ENCODE assay signal across 20 cellular contexts in the genomic region with DNA sequence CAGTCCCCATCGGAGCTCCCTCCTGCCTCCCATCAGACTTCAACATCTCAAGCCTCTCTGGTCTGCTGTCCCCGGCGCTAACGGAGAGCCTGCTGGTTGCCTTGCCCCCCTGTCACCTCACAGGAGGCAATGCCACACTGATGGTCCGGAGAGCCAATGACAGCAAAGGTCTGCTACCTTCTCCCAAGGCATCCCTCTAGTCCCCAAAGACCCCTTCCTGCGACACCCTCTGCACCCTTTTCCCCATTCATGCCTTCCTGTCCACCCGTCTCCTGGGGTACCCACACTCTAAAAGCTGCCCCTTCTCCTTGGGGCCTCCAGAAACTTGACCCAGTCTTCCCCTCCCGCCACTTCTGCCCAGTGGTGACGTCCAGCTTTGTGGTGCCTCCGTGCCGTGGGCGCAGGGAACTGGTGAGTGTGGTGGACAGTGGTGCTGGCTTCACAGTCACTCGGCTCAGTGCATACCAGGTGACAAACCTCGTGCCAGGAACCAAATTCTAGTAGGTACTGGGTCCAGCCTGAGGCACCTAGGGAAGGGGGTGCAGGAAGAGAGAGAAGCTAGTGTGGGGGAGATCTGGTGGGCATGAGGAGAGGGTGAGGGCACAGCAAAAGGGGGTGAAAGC. TPM values are rescaled to one million over a fixed set of nuclear protein-coding genes. Genes with fewer than 3 reads are reported as not detected.
DNase-seq lines count a peak whose midpoint lies in the region; ATAC-seq and TF ChIP-seq lines count a peak whose summit lies in the region.
"Had no signal": no experiment of that assay in that cellular context is flagged by ENCODE, and none has a peak within 500 bp of the region (broad histone marks: within the 10 kb centered on the region; RNA-seq: fewer than 3 reads in every experiment).

No MANE protein-coding gene starts in this region.

- H3K4me1 Mint-ChIP-seq in CD4-positive, alpha-beta T cell (ENCODE audit: low read depth): no peaks in the 10 kb centered on the region
- H3K4me1 Mint-ChIP-seq in HFFc6 (ENCODE audit: low read depth) (0 out of 2 replicates have a peak, but pooled peaks cover 8% of the 10 kb centered on the region), nephron progenitor cell (peaks cover 12% of the 10 kb centered on the region)
- peaks cover 7% of the 10 kb centered on the region for H3K4me1 Mint-ChIP-seq in activated T-helper 1 cell treated with anti-CD3 and anti-CD28 coated beads, Interleukin-12 subunit alpha, Interleukin-12 subunit beta, Interleukin-2, Interleukin-4 antibody, amounts not matched to agents 30 ng/mL and 10 ng/mL and 1 ng/mL, durations not matched to agents 14 hours and 24 hours and 36 hours (ENCODE audit: low read depth)

- H3K36me3 Mint-ChIP-seq in CD4-positive, alpha-beta T cell (ENCODE audit: low read depth): no peaks in the 10 kb centered on the region
- H3K36me3 Mint-ChIP-seq in HFFc6 (ENCODE audit: low read depth) (no peaks in the 10 kb centered on the region), nephron progenitor cell (ENCODE audit: low read depth) (no peaks in the 10 kb centered on the region)
- H3K36me3 Mint-ChIP-seq in activated T-helper 1 cell treated with anti-CD3 and anti-CD28 coated beads, Interleukin-12 subunit alpha, Interleukin-12 subunit beta, Interleukin-2, Interleukin-4 antibody, amounts not matched to agents 30 ng/mL and 10 ng/mL and 1 ng/mL, durations not matched to agents 14 hours and 24 hours and 36 hours (ENCODE audit: low read depth): no peaks in the 10 kb centered on the region
- H3K36me3 Mint-ChIP-seq: CD4-positive, alpha-beta memory T cell; immature natural killer cell had no signal

- CTCF ChIA-PET in CD4-positive, alpha-beta T cell (lab: Charles Lee): interaction anchor here (0.7 to 2.1 kb wide), 11 partner anchors 11 to 360 kb away, joined by 3 to 7 read pairs (median 5); a partner anchor contains a TSS

- DNase-seq in CD4-positive, alpha-beta T cell: no peak
- DNase-seq in HFFc6 (no peak), nephron progenitor cell (no peak), NCI-H2029 treated with DMSO at 0.1 percent for 48 hours (lab: John Stamatoyannopoulos, UW) (no peak)
- DNase-seq in activated T-helper 1 cell treated with anti-CD3 and anti-CD28 coated beads, Interleukin-12 subunit alpha, Interleukin-12 subunit beta, Interleukin-2, Interleukin-4 antibody, amounts not matched to agents 30 ng/mL and 10 ng/mL and 1 ng/mL, durations not matched to agents 14 hours and 24 hours and 36 hours (ENCODE audit: low spot score): no peak
- no peak for DNase-seq in stimulated activated CD4-positive, alpha-beta T cell treated with anti-CD3 and anti-CD28 coated beads, Interleukin-2, amount 100 ng/mL, for 24 hours

- H3K9me3 Mint-ChIP-seq in CD4-positive, alpha-beta T cell: no peaks in the 10 kb centered on the region
- H3K9me3 Mint-ChIP-seq in HFFc6 (no peaks in the 10 kb centered on the region), nephron progenitor cell (no peaks in the 10 kb centered on the region)
- H3K9me3 Mint-ChIP-seq in activated T-helper 1 cell treated with anti-CD3 and anti-CD28 coated beads, Interleukin-12 subunit alpha, Interleukin-12 subunit beta, Interleukin-2, Interleukin-4 antibody, amounts not matched to agents 30 ng/mL and 10 ng/mL and 1 ng/mL, durations not matched to agents 14 hours and 24 hours and 36 hours: no peaks in the 10 kb centered on the region
- H3K9me3 Mint-ChIP-seq: activated CD4-positive, alpha-beta T cell treated with anti-CD3 and anti-CD28 coated beads, Interleukin-2, amount 10 ng/mL, durations not matched to agents 24 days and 14 days; immature natural killer cell; stimulated activated naive CD8-positive, alpha-beta T cell treated with anti-CD3 and anti-CD28 coated beads, Interleukin-15, Interleukin-2, amounts not matched to agents 100 ng/mL and 50 ng/mL, for 24 hours had no signal

- POLR2A ChIA-PET in CD4-positive, alpha-beta T cell (lab: Charles Lee): interaction anchor here (1.2 kb wide), 1 partner anchor 47 kb away, joined by 3 read pairs; no protein-coding TSS in a partner anchor

- TF ChIP-seq CTCF in CD4-positive, alpha-beta T cell (IDR thresholded peaks at IDR 0.05): peak; percentile 35
- TF ChIP-seq CTCF in HFFc6 (IDR thresholded peaks at IDR 0.05) (peak; percentile 45), nephron progenitor cell (IDR thresholded peaks at IDR 0.05) (peak; percentile 17)

- ATAC-seq in CD4-positive, alpha-beta T cell (ENCODE audit: poor library complexity): no peak
- ATAC-seq in GM21786 (IDR thresholded peaks at IDR 0.05; ENCODE audit: unreplicated experiment) (no peak), HG03095 (IDR thresholded peaks at IDR 0.05; ENCODE audit: unreplicated experiment) (no peak)

- H3K4me3 Mint-ChIP-seq in CD4-positive, alpha-beta T cell: no peak overlapping the region
- H3K4me3 Mint-ChIP-seq in HFFc6: no peak overlapping the region
- no peak overlapping the region for H3K4me3 Mint-ChIP-seq in activated T-helper 1 cell treated with anti-CD3 and anti-CD28 coated beads, Interleukin-12 subunit alpha, Interleukin-12 subunit beta, Interleukin-2, Interleukin-4 antibody, amounts not matched to agents 30 ng/mL and 10 ng/mL and 1 ng/mL, durations not matched to agents 14 hours and 24 hours and 36 hours
- H3K4me3 Mint-ChIP-seq in nephron progenitor cell: no peak overlapping the region
- H3K4me3 Mint-ChIP-seq: activated CD4-positive, alpha-beta T cell treated with anti-CD3 and anti-CD28 coated beads, Interleukin-2, amount 10 ng/mL, durations not matched to agents 24 days and 14 days; CD4-positive, alpha-beta memory T cell; immature natural killer cell; stimulated activated naive CD8-positive, alpha-beta T cell treated with anti-CD3 and anti-CD28 coated beads, Interleukin-15, Interleukin-2, amounts not matched to agents 100 ng/mL and 50 ng/mL, for 24 hours had no signal

- no peak overlapping the region for H3K27ac Mint-ChIP-seq in CD4-positive, alpha-beta T cell
- no peak overlapping the region for H3K27ac Mint-ChIP-seq in HFFc6
- H3K27ac Mint-ChIP-seq in activated T-helper 1 cell treated with anti-CD3 and anti-CD28 coated beads, Interleukin-12 subunit alpha, Interleukin-12 subunit beta, Interleukin-2, Interleukin-4 antibody, amounts not matched to agents 30 ng/mL and 10 ng/mL and 1 ng/mL, durations not matched to agents 14 hours and 24 hours and 36 hours: peak overlapping the region; percentile 36
- H3K27ac Mint-ChIP-seq in nephron progenitor cell: no peak overlapping the region
- H3K27ac Mint-ChIP-seq: activated CD4-positive, alpha-beta T cell treated with anti-CD3 and anti-CD28 coated beads, Interleukin-2, amount 10 ng/mL, durations not matched to agents 24 days and 14 days; stimulated activated naive CD8-positive, alpha-beta T cell treated with anti-CD3 and anti-CD28 coated beads, Interleukin-15, Interleukin-2, amounts not matched to agents 100 ng/mL and 50 ng/mL, for 24 hours had no signal

- H3K27me3 ChIP-seq in CD4-positive, alpha-beta T cell (ENCODE audit: control insufficient read depth, insufficient read depth, low read length): no peaks in the 10 kb centered on the region
- H3K27me3 ChIP-seq: adrenal gland had no signal

- no peak overlapping the region for H3K27ac ChIP-seq in CD4-positive, alpha-beta T cell (ENCODE audit: low read depth, low read length)
- H3K27ac ChIP-seq: adrenal gland, heart left ventricle, prostate gland, tibial nerve had no signal

- peaks cover 5% of the 10 kb centered on the region for H3K27me3 Mint-ChIP-seq in CD4-positive, alpha-beta T cell
- H3K27me3 Mint-ChIP-seq in HFFc6 (ENCODE audit: insufficient read depth): peaks cover 49% of the 10 kb centered on the region
- peaks cover 18% of the 10 kb centered on the region for H3K27me3 Mint-ChIP-seq in activated T-helper 1 cell treated with anti-CD3 and anti-CD28 coated beads, Interleukin-12 subunit alpha, Interleukin-12 subunit beta, Interleukin-2, Interleukin-4 antibody, amounts not matched to agents 30 ng/mL and 10 ng/mL and 1 ng/mL, durations not matched to agents 14 hours and 24 hours and 36 hours (ENCODE audit: insufficient read depth)
- H3K27me3 Mint-ChIP-seq in nephron progenitor cell (ENCODE audit: low read depth, poor library complexity): peaks cover 59% of the 10 kb centered on the region
- H3K27me3 Mint-ChIP-seq: stimulated activated naive CD8-positive, alpha-beta T cell treated with anti-CD3 and anti-CD28 coated beads, Interleukin-15, Interleukin-2, amounts not matched to agents 100 ng/mL and 50 ng/mL, for 24 hours had no signal

- no peaks in the 10 kb centered on the region for H3K9me3 ChIP-seq in CD4-positive, alpha-beta T cell (ENCODE audit: control insufficient read depth, low read length)
- H3K9me3 ChIP-seq: adrenal gland, heart left ventricle, prostate gland, tibial nerve had no signal

- intact Hi-C loops in CD4-positive, alpha-beta T cell (cut with DNase I, micrococcal nuclease): loop anchor here (1.0 to 10.0 kb wide), 7 partner anchors 26 to 362 kb away; no protein-coding TSS in a partner anchor
- intact Hi-C loops in activated T-helper 1 cell treated with anti-CD3 and anti-CD28 coated beads, Interleukin-12 subunit alpha, Interleukin-12 subunit beta, Interleukin-2, Interleukin-4 antibody, amounts not matched to agents 30 ng/mL and 10 ng/mL and 1 ng/mL, durations not matched to agents 14 hours and 24 hours and 36 hours (cut with micrococcal nuclease): loop anchor here (1.0 kb wide), 5 partner anchors 27 to 298 kb away; no protein-coding TSS in a partner anchor

RNA-seq across cellular contexts. Expression of a gene that starts 0.9 kb away (rescaled TPM):
- under 1 TPM in 1 of 2 experiments, not detected in 1; 0.27 TPM for total RNA-seq in CD4-positive, alpha-beta T cell
- under 1 TPM in 4 of 6 experiments, not detected in 2; 0.19 to 0.83 (median 0.29) TPM for total RNA-seq in HFFc6 (2021; fragmentation: NEBNext Ultra II Directional; extraction: Animal tissue kit (Norgen Biotek cat#: 25700))
- total RNA-seq in activated T-helper 1 cell treated with anti-CD3 and anti-CD28 coated beads, Interleukin-12 subunit alpha, Interleukin-12 subunit beta, Interleukin-2, Interleukin-4 antibody, amounts not matched to agents 30 ng/mL and 10 ng/mL and 1 ng/mL, durations not matched to agents 14 hours and 24 hours and 36 hours: not detected in 2 replicates
- total RNA-seq: activated CD4-positive, alpha-beta T cell treated with anti-CD3 and anti-CD28 coated beads, Interleukin-2, amount 10 ng/mL, durations not matched to agents 24 days and 14 days; adrenal gland; CD4-positive, alpha-beta memory T cell; dermis blood vessel endothelial cell; heart left ventricle; HT1080; lower leg skin; prostate gland; skeletal muscle tissue; tibial nerve had no signal

RNA-seq across cellular contexts. Expression of a gene that starts 14.6 kb away (rescaled TPM):
- total RNA-seq in CD4-positive, alpha-beta T cell: not detected
- not detected for total RNA-seq in HFFc6 (2021; fragmentation: NEBNext Ultra II Directional; extraction: Animal tissue kit (Norgen Biotek cat#: 25700))
- total RNA-seq in activated T-helper 1 cell treated with anti-CD3 and anti-CD28 coated beads, Interleukin-12 subunit alpha, Interleukin-12 subunit beta, Interleukin-2, Interleukin-4 antibody, amounts not matched to agents 30 ng/mL and 10 ng/mL and 1 ng/mL, durations not matched to agents 14 hours and 24 hours and 36 hours: not detected in 2 replicates
- total RNA-seq: activated CD4-positive, alpha-beta T cell treated with anti-CD3 and anti-CD28 coated beads, Interleukin-2, amount 10 ng/mL, durations not matched to agents 24 days and 14 days; adrenal gland; CD4-positive, alpha-beta memory T cell; dermis blood vessel endothelial cell; heart left ventricle; HT1080; lower leg skin; skeletal muscle tissue; tibial nerve had no signal

RNA-seq across cellular contexts. Expression of a gene that starts 31.2 kb away (rescaled TPM):
- total RNA-seq in CD4-positive, alpha-beta T cell: 100 to 1,000 TPM; 326 to 332 TPM
- total RNA-seq in HFFc6 (2021; fragmentation: NEBNext Ultra II Directional; extraction: Animal tissue kit (Norgen Biotek cat#: 25700)): 100 to 1,000 TPM; 120 to 135 (median 127) TPM
- total RNA-seq in activated T-helper 1 cell treated with anti-CD3 and anti-CD28 coated beads, Interleukin-12 subunit alpha, Interleukin-12 subunit beta, Interleukin-2, Interleukin-4 antibody, amounts not matched to agents 30 ng/mL and 10 ng/mL and 1 ng/mL, durations not matched to agents 14 hours and 24 hours and 36 hours: 27.3 and 32.4 TPM in 2 replicates

RNA-seq across cellular contexts. Expression of a gene that starts 41.0 kb away (rescaled TPM):
- 100 to 1,000 TPM; 121 to 122 TPM for total RNA-seq in CD4-positive, alpha-beta T cell
- 10 to 100 TPM; 15.5 to 19.1 (median 17.0) TPM for total RNA-seq in HFFc6 (2021; fragmentation: NEBNext Ultra II Directional; extraction: Animal tissue kit (Norgen Biotek cat#: 25700))
- total RNA-seq in activated T-helper 1 cell treated with anti-CD3 and anti-CD28 coated beads, Interleukin-12 subunit alpha, Interleukin-12 subunit beta, Interleukin-2, Interleukin-4 antibody, amounts not matched to agents 30 ng/mL and 10 ng/mL and 1 ng/mL, durations not matched to agents 14 hours and 24 hours and 36 hours: 50.1 and 53.6 TPM in 2 replicates
